8 cellular contexts compared by ENCODE assay signal in genomic region chr20:49982346-49983122, GRCh38. TPM values are rescaled to one million over a fixed set of nuclear protein-coding genes. Genes with fewer than 3 reads are reported as not detected.
DNase-seq lines count a peak whose midpoint lies in the region; ATAC-seq and TF ChIP-seq lines count a peak whose summit lies in the region.

Gene SNAI1 (plus strand): TSS chr20:49982980. CDS start chr20:49983060, 80 bp downstream.

- H3K4me3 ChIP-seq in HUES64 (ENCODE audit: low read length) (peak within 1 kb of the TSS; percentile 88), OCI-LY1 (ENCODE audit: low read depth, low read length, poor library complexity, severe bottlenecking) (peak within 1 kb of the TSS; percentile 57), mucosa of stomach (ENCODE audit: low read length) (peak within 1 kb of the TSS; percentile 50)

- 0 out of 2 replicates have a peak within 1 kb of the TSS, but pooled peaks have one; percentile 30 for H2AFZ ChIP-seq in OCI-LY1 (ENCODE audit: low read length)

- peak; percentile 76 for ATAC-seq in GM21367 (IDR thresholded peaks at IDR 0.05; ENCODE audit: unreplicated experiment)

- TF ChIP-seq CTCF in OCI-LY1 (IDR thresholded peaks at IDR 0.05; ENCODE audit: low read length), result peak; percentile 64

- H3K27me3 ChIP-seq in HUES64 (ENCODE audit: insufficient read depth, low read length), result peaks cover 23% of the 10 kb centered on the region
- H3K27me3 ChIP-seq in OCI-LY1 (ENCODE audit: insufficient read depth, low read length), result no peaks in the 10 kb centered on the region; the same call in 1 of the 2 replicates
- peaks cover 11% of the 10 kb centered on the region for H3K27me3 ChIP-seq in mucosa of stomach (ENCODE audit: control insufficient read depth, insufficient read depth, low read length)

- H3K4me1 ChIP-seq in HUES64 (ENCODE audit: insufficient read depth, low read length) (peaks cover 60% of the 10 kb centered on the region), OCI-LY1 (ENCODE audit: insufficient read depth, low read length, severe bottlenecking) (peaks cover 41% of the 10 kb centered on the region), mucosa of stomach (ENCODE audit: control insufficient read depth, insufficient read depth, low read length) (peaks cover 27% of the 10 kb centered on the region)

- peak within 1 kb of the TSS; percentile 88 for H3K4me2 ChIP-seq in OCI-LY1 (ENCODE audit: low read length)

- no peaks in the 10 kb centered on the region for H4K20me1 ChIP-seq in OCI-LY1 (ENCODE audit: insufficient read depth, low read length)

- H3K27ac ChIP-seq in HUES64 (ENCODE audit: low read depth, low read length), result no peak within 1 kb of the TSS
- peak within 1 kb of the TSS; percentile 23 for H3K27ac ChIP-seq in OCI-LY1 (ENCODE audit: low read depth, low read length, poor library complexity, severe bottlenecking)

- H3F3A ChIP-seq in OCI-LY1 (ENCODE audit: insufficient read depth, low read length), result no peaks in the 10 kb centered on the region

- H3K79me2 ChIP-seq in OCI-LY1 (ENCODE audit: insufficient read depth, low read length), result no peaks in the 10 kb centered on the region

- DNase-seq in COR-L47 (lab: John Stamatoyannopoulos, UW) (peak; percentile 87), activated T-cell treated with anti-CD3 and anti-CD28 coated beads for 4 hours (peak; percentile 66), erythroblast (lab: John Stamatoyannopoulos, UW) (peak; percentile 90 to 92)
- DNase-seq in stimulated activated CD8-positive, alpha-beta memory T cell treated with anti-CD3 and anti-CD28 coated beads, Interleukin-4, amount 100 ng/mL, for 48 hours, result peak; percentile 80

- no peaks in the 10 kb centered on the region for H3K9me3 ChIP-seq in HUES64 (ENCODE audit: insufficient read depth, low read depth, low read length)
- no peaks in the 10 kb centered on the region for H3K9me3 ChIP-seq in OCI-LY1 (ENCODE audit: low read length)
- H3K9me3 ChIP-seq in mucosa of stomach (ENCODE audit: control insufficient read depth, low read length), result no peaks in the 10 kb centered on the region

- peaks cover 6% of the 10 kb centered on the region for H3K36me3 ChIP-seq in HUES64 (ENCODE audit: insufficient read depth, low read length)
- no peaks in the 10 kb centered on the region for H3K36me3 ChIP-seq in OCI-LY1 (ENCODE audit: insufficient read depth, low read length)
- no peaks in the 10 kb centered on the region for H3K36me3 ChIP-seq in mucosa of stomach (ENCODE audit: control insufficient read depth, insufficient read depth, low read length)

- H3K9ac ChIP-seq in HUES64 (ENCODE audit: low read depth, low read length) (peak within 1 kb of the TSS; percentile 85), OCI-LY1 (ENCODE audit: low read length) (peak within 1 kb of the TSS; percentile 61), mucosa of stomach (ENCODE audit: low read length) (peak within 1 kb of the TSS; percentile 74)

- peak; percentile 23 for TF ChIP-seq POLR2A in erythroblast (IDR thresholded peaks at IDR 0.05; ENCODE audit: low read length)

- no peaks in the 10 kb centered on the region for H3K9me2 ChIP-seq in OCI-LY1 (ENCODE audit: low read depth, low read length)

- WGBS in HUES64, result under 1% methylated on average over 88 of the region's 90 CpGs

RNA-seq across cellular contexts. Expression of gene SNAI1, which starts in this region (rescaled TPM):
- polyA plus RNA-seq in HUES64 (2013, experiment 1 of 2), result 4.9 TPM
- polyA plus RNA-seq in HUES64 (2013, experiment 2 of 2), result 7.2 TPM
